In genomic region chr9:126611188-126611587, GRCh38 we compare ENCODE assay signal across 10 cellular contexts. TPM values are rescaled to one million over a fixed set of nuclear protein-coding genes. Genes with fewer than 3 reads are reported as not detected.
DNase-seq lines count a peak whose midpoint lies in the region; ATAC-seq, FAIRE-seq and TF ChIP-seq lines count a peak whose summit lies in the region.
"Had no signal": no experiment of that assay in that cellular context is flagged by ENCODE, and none has a peak within 500 bp of the region (broad histone marks: within the 10 kb centered on the region; RNA-seq: fewer than 3 reads in every experiment).

No MANE protein-coding gene starts in this region.

- H3K4me3 Mint-ChIP-seq in CD4-positive, alpha-beta T cell: peak overlapping the region; percentile 59
- H3K4me3 Mint-ChIP-seq in natural killer cell treated with Interleukin-12 subunit alpha and Interleukin-12 subunit beta and Interleukin-15 and Interleukin-18, amount 100 ng/mL, for 72 hours: peak overlapping the region; percentile 15

- no peak overlapping the region; a peak in 1 of 7 replicates for H3K9ac ChIP-seq in H1 (replicated peaks in 1 of 4; ENCODE audit: extremely low read depth in 1 of 4, low read depth in 3 of 4, low read length in 3 of 4)

- peak overlapping the region; percentile 25; the same call in 1 of the 2 replicates for H3K18ac ChIP-seq in H1 (ENCODE audit: extremely low read depth, low read length)

- H3K27me3 Mint-ChIP-seq in CD4-positive, alpha-beta T cell: peaks cover 74% of the 10 kb centered on the region
- peaks cover 23 to 38% of the 10 kb centered on the region in 2 donors for H3K27me3 Mint-ChIP-seq in natural killer cell treated with Interleukin-12 subunit alpha and Interleukin-12 subunit beta and Interleukin-15 and Interleukin-18, amount 100 ng/mL, for 72 hours

- peak overlapping the region; percentile 66 for H4K91ac ChIP-seq in H1 (replicated peaks; ENCODE audit: insufficient read length, low read length)

- no peak overlapping the region for H2AK5ac ChIP-seq in H1 (ENCODE audit: low read depth, low read length)

- H2BK120ac ChIP-seq in H1 (replicated peaks; ENCODE audit: low read depth, low read length): no peak overlapping the region

- H4K5ac ChIP-seq in H1 (ENCODE audit: insufficient read length, low read depth, low read length): no peak overlapping the region

- no peak for DNase-seq in CD4-positive, alpha-beta T cell
- peak; percentile 77 for DNase-seq in H7
- DNase-seq in H1 (ENCODE audit: low read depth in 1 of 2, low spot score in 2 of 2): no peak
- DNase-seq in natural killer cell treated with Interleukin-12 subunit alpha and Interleukin-12 subunit beta and Interleukin-15 and Interleukin-18, amount 100 ng/mL, for 72 hours (ENCODE audit: low spot score): no peak
- DNase-seq in NCI-H2081 (lab: John Stamatoyannopoulos, UW): no peak
- DNase-seq in OCI-M1 (lab: John Stamatoyannopoulos, UW): no peak

- peaks cover 8 to 16% of the 10 kb centered on the region in 2 experiments for H4K20me1 ChIP-seq in H1 (replicated peaks in 1 of 2; ENCODE audit: control insufficient read depth in 1 of 2, insufficient read depth in 2 of 2, low read length in 2 of 2)

- POLR2A ChIA-PET in CD4-positive, alpha-beta T cell (lab: Charles Lee): no interaction called here
- POLR2A ChIA-PET in H1 (lab: Charles Lee; ENCODE audit: partially characterized antibody): interaction anchor here (1.1 kb wide), 1 partner anchor 73 kb away, joined by 3 read pairs; no protein-coding TSS in a partner anchor

- no peaks in the 10 kb centered on the region for H3K9me3 ChIP-seq in CD4-positive, alpha-beta T cell (ENCODE audit: control insufficient read depth, low read length)
- H3K9me3 ChIP-seq in H1 (ENCODE audit: insufficient read depth in 2 of 2, low read depth in 1 of 2, low read length in 1 of 2): no peaks in the 10 kb centered on the region
- H3K9me3 ChIP-seq: colonic mucosa had no signal

- H3K4me2 ChIP-seq in H1 (ENCODE audit: insufficient read depth in 1 of 2, low read depth in 2 of 2, low read length in 2 of 2): peak overlapping the region; percentile 68 to 86

- H3K27ac ChIP-seq in CD4-positive, alpha-beta T cell (ENCODE audit: low read depth, low read length): no peak overlapping the region
- H3K27ac ChIP-seq in H1 (ENCODE audit: low read depth, low read length): no peak overlapping the region
- H3K27ac ChIP-seq: colonic mucosa had no signal

- intact Hi-C loops in CD4-positive, alpha-beta T cell (cut with DNase I, micrococcal nuclease): loop anchor here (1.0 to 10.0 kb wide), 3 partner anchors 84 to 171 kb away; no protein-coding TSS in a partner anchor

- H3K4me1 Mint-ChIP-seq in CD4-positive, alpha-beta T cell (ENCODE audit: low read depth): peaks cover 11% of the 10 kb centered on the region
- peaks cover 11 to 13% of the 10 kb centered on the region in 2 donors for H3K4me1 Mint-ChIP-seq in natural killer cell treated with Interleukin-12 subunit alpha and Interleukin-12 subunit beta and Interleukin-15 and Interleukin-18, amount 100 ng/mL, for 72 hours (ENCODE audit: low read depth in 2 of 2)

- peak overlapping the region; percentile 3; the same call in 1 of the 2 replicates for H2BK5ac ChIP-seq in H1 (ENCODE audit: low read depth, low read length)

- TF ChIP-seq EP300 in H1 (IDR thresholded peaks at IDR 0.05; ENCODE audit: borderline replicate concordance in 1 of 2, low read depth in 2 of 2, low read length in 2 of 2): no peak

- ATAC-seq in CD4-positive, alpha-beta T cell (ENCODE audit: poor library complexity): no peak
- ATAC-seq in natural killer cell treated with Interleukin-12 subunit alpha and Interleukin-12 subunit beta and Interleukin-15 and Interleukin-18, amount 100 ng/mL, for 72 hours: no peak
- ATAC-seq in GM18498 (IDR thresholded peaks at IDR 0.05; ENCODE audit: unreplicated experiment): no peak

- FAIRE-seq in H1 (lab: Jason Lieb, UNC): no peak

- H2AFZ ChIP-seq in H1 (ENCODE audit: low read length): 0 out of 2 replicates have a peak overlapping the region, but pooled peaks have one; percentile 11

- no peaks in the 10 kb centered on the region for H3K36me3 ChIP-seq in H7 (replicated peaks; ENCODE audit: control insufficient read depth, insufficient read depth, low read length)
- peaks cover 0 to 10% (median 0%) of the 10 kb centered on the region in 4 experiments; a peak in 1 of 8 replicates for H3K36me3 ChIP-seq in H1 (ENCODE audit: control insufficient read depth in 2 of 4, insufficient read depth in 4 of 4, low read length in 3 of 4)
- H3K36me3 ChIP-seq: colonic mucosa had no signal

- H3K36me3 Mint-ChIP-seq in CD4-positive, alpha-beta T cell (ENCODE audit: low read depth): no peaks in the 10 kb centered on the region
- peaks cover 6% of the 10 kb centered on the region for H3K36me3 Mint-ChIP-seq in natural killer cell treated with Interleukin-12 subunit alpha and Interleukin-12 subunit beta and Interleukin-15 and Interleukin-18, amount 100 ng/mL, for 72 hours

- peak overlapping the region; percentile 86; the same call in 1 of the 2 replicates for H2BK20ac ChIP-seq in H1 (ENCODE audit: low read length)

- 5% methylated on average over 25 of the region's 25 CpGs; no CpG with 5 or more reads in 1 of the 2 experiments for WGBS in H1 (ENCODE audit: extremely low coverage in 1 of 2, insufficient coverage in 1 of 2, insufficient read length in 1 of 2, insufficient replicate concordance in 2 of 2, low coverage in 1 of 2, low lambda C conversion rate in 2 of 2, missing lambda C conversion rate in 1 of 2), 2 experiments

- no peaks in the 10 kb centered on the region for H3K79me1 ChIP-seq in H1 (ENCODE audit: low read depth, low read length)

- peak overlapping the region; percentile 61; the same call in 1 of the 2 replicates for H2BK15ac ChIP-seq in H1 (ENCODE audit: low read length)

- no peak overlapping the region for H4K8ac ChIP-seq in H1 (ENCODE audit: extremely low read depth, insufficient read depth, low read length)

- no peak for TF ChIP-seq CTCF in CD4-positive, alpha-beta T cell (IDR thresholded peaks at IDR 0.05)
- peak in 2 of 3 experiments; percentile 26 to 28; a peak in 3 of 4 replicates for TF ChIP-seq CTCF in H1 (IDR thresholded peaks at IDR 0.05; ENCODE audit: control extremely low read depth in 1 of 3, insufficient read depth in 1 of 3, low read depth in 1 of 3, low read length in 3 of 3)

- no peak for TF ChIP-seq POLR2A in H1 (IDR thresholded peaks at IDR 0.05; ENCODE audit: control extremely low read depth in 1 of 2, low read depth in 2 of 2, low read length in 2 of 2)

- H3K23me2 ChIP-seq in H1 (ENCODE audit: low read depth, low read length): peaks cover 12% of the 10 kb centered on the region; the same call in 1 of the 2 replicates

- TF ChIP-seq RAD21 in H1 (IDR thresholded peaks at IDR 0.05 in 1 of 2, conservative IDR thresholded peaks at IDR 0.05 in 1 of 2; ENCODE audit: low read depth in 2 of 2, low read length in 2 of 2): no peak

- H3K27me3 ChIP-seq in CD4-positive, alpha-beta T cell (ENCODE audit: control insufficient read depth, insufficient read depth, low read length): peaks cover 83% of the 10 kb centered on the region
- peaks cover 75% of the 10 kb centered on the region for H3K27me3 ChIP-seq in H7 (ENCODE audit: control insufficient read depth, insufficient read depth, low read length)
- peaks cover 74 to 88% (median 80%) of the 10 kb centered on the region in 4 experiments; a peak in 6 of 7 replicates for H3K27me3 ChIP-seq in H1 (replicated peaks in 1 of 4; ENCODE audit: control insufficient read depth in 3 of 4, extremely low read depth in 1 of 4, insufficient read depth in 3 of 4, low read length in 3 of 4)

- peaks cover 8 to 48% (median 29%) of the 10 kb centered on the region in 4 experiments for H3K4me1 ChIP-seq in H1 (replicated peaks in 1 of 4; ENCODE audit: control insufficient read depth in 3 of 4, insufficient read depth in 4 of 4, low read length in 3 of 4)

- no peak overlapping the region for H3K27ac Mint-ChIP-seq in CD4-positive, alpha-beta T cell
- no peak overlapping the region for H3K27ac Mint-ChIP-seq in natural killer cell treated with Interleukin-12 subunit alpha and Interleukin-12 subunit beta and Interleukin-15 and Interleukin-18, amount 100 ng/mL, for 72 hours

- H3K4me3 ChIP-seq in H7 (ENCODE audit: insufficient read depth, low read depth, low read length): peak overlapping the region; percentile 14
- H3K4me3 ChIP-seq in H1 (ENCODE audit: extremely low read depth in 1 of 4, insufficient read depth in 2 of 4, low read depth in 3 of 4, low read length in 4 of 4): peak overlapping the region in 3 of 4 experiments; percentile 33 to 63 (median 35); a peak in 5 of 8 replicates
- H3K4me3 ChIP-seq: colonic mucosa had no signal

- CTCF ChIA-PET in CD4-positive, alpha-beta T cell (lab: Charles Lee): interaction anchor here (0.5 kb wide), 2 partner anchors 947 to 1956 kb away, joined by 3 read pairs; no protein-coding TSS in a partner anchor
- CTCF ChIA-PET in H1 (lab: Charles Lee; ENCODE audit: partially characterized antibody): interaction anchor here (0.6 to 4.6 kb wide), 8 partner anchors 9 to 79 kb away, joined by 3 to 35 read pairs (median 4); no protein-coding TSS in a partner anchor

- no peaks in the 10 kb centered on the region for H3K9me3 Mint-ChIP-seq in CD4-positive, alpha-beta T cell
- H3K9me3 Mint-ChIP-seq in natural killer cell treated with Interleukin-12 subunit alpha and Interleukin-12 subunit beta and Interleukin-15 and Interleukin-18, amount 100 ng/mL, for 72 hours: no peaks in the 10 kb centered on the region

- H3K56ac ChIP-seq in H1 (replicated peaks; ENCODE audit: insufficient read length, low read depth, low read length): peak overlapping the region; percentile 25

- H3K79me2 ChIP-seq in H1 (ENCODE audit: control insufficient read depth in 1 of 2, insufficient read depth in 2 of 2, low read length in 2 of 2): no peaks in the 10 kb centered on the region

- no peak overlapping the region for H3K23ac ChIP-seq in H1 (ENCODE audit: insufficient read length)

- 0 out of 2 replicates have a peak overlapping the region, but pooled peaks have one; percentile 50 for H2BK12ac ChIP-seq in H1 (ENCODE audit: low read depth, low read length)

- H3K4ac ChIP-seq in H1 (replicated peaks; ENCODE audit: insufficient read length, low read depth, low read length): no peak overlapping the region

- H3K14ac ChIP-seq in H1 (ENCODE audit: insufficient read length): no peak overlapping the region

RNA-seq across cellular contexts. Expression of gene LMX1B, which starts 2.5 kb away (rescaled TPM):
- total RNA-seq in CD4-positive, alpha-beta T cell: not detected
- 8.7 and 16.7 TPM in 2 replicates for total RNA-seq in H7 (2014; rRNA removed; shearing (Covaris generic))
- total RNA-seq in H1 (2021; fragmentation: NEBNext Ultra II Directional; extraction: Animal tissue kit (Norgen Biotek cat#: 25700)): 0.37 and 0.52 TPM in 2 replicates
- polyA plus RNA-seq in H1 (2011; rRNA removed): 0.09 and 0.17 TPM in 2 replicates
- 0.17 TPM for polyA plus RNA-seq in H1 (2011; cell fraction: cytosol; rRNA removed)
- polyA plus RNA-seq in H1 (2011; cell fraction: nucleus; rRNA removed): 0.24 TPM
- 0.17 to 0.24 TPM (median 0.20 TPM) in 4 replicates for polyA plus RNA-seq in H1 (2012, experiment 1 of 2)
- 0.16 TPM for polyA plus RNA-seq in H1 (2012, experiment 2 of 2)
- polyA plus RNA-seq in H1 (2013, experiment 1 of 2): 0.18 TPM
- 0.22 TPM for polyA plus RNA-seq in H1 (2013, experiment 2 of 2)
- 0.07 and 0.16 TPM in 2 replicates for polyA minus RNA-seq in H1 (2011; rRNA and poly(A)+ RNA removed)
- 0.44 TPM for polyA minus RNA-seq in H1 (2011; cell fraction: cytosol; rRNA and poly(A)+ RNA removed)
- 0.10 TPM for polyA minus RNA-seq in H1 (2011; cell fraction: nucleus; rRNA and poly(A)+ RNA removed)
- total RNA-seq in natural killer cell treated with Interleukin-12 subunit alpha and Interleukin-12 subunit beta and Interleukin-15 and Interleukin-18, amount 100 ng/mL, for 72 hours: not detected
- total RNA-seq: fibroblast of villous mesenchyme, lung microvascular endothelial cell had no signal
